21 cellular contexts compared by ENCODE assay signal in genomic region chr12:92248977-92249376, GRCh38.
DNase-seq lines count a peak whose midpoint lies in the region; ATAC-seq, FAIRE-seq and TF ChIP-seq lines count a peak whose summit lies in the region.
"Had no signal": no experiment of that assay in that cellular context is flagged by ENCODE, and none has a peak within 500 bp of the region (broad histone marks: within the 10 kb centered on the region; RNA-seq: fewer than 3 reads in every experiment).

No MANE protein-coding gene starts in this region.

- H3K9me3 ChIP-seq in keratinocyte (ENCODE audit: control insufficient read depth, low read depth, low read length) (no peaks in the 10 kb centered on the region), Karpas-422 (ENCODE audit: low read length) (no peaks in the 10 kb centered on the region)
- H3K9me3 ChIP-seq: BE2C had no signal

- H3K4me3 Mint-ChIP-seq in MCF 10A (ENCODE audit: unreplicated experiment) (no peak overlapping the region), WTC11 (no peak overlapping the region)
- H3K4me3 Mint-ChIP-seq in activated CD8-positive, alpha-beta T cell treated with anti-CD3 and anti-CD28 coated beads for 36 hours: no peak overlapping the region
- H3K4me3 Mint-ChIP-seq: CD4-positive, CD25-positive, alpha-beta regulatory T cell; CD8-positive, alpha-beta memory T cell; HFFc6 had no signal

- H4K20me1 ChIP-seq in keratinocyte (ENCODE audit: control insufficient read depth, extremely low read depth, insufficient read depth, low read length) (no peaks in the 10 kb centered on the region), Karpas-422 (ENCODE audit: insufficient read depth, low read depth, low read length) (no peaks in the 10 kb centered on the region)

- H3K36me3 ChIP-seq in keratinocyte (ENCODE audit: control insufficient read depth in 2 of 2, extremely low read depth in 1 of 2, insufficient read depth in 2 of 2, low read length in 2 of 2) (no peaks in the 10 kb centered on the region), Karpas-422 (ENCODE audit: insufficient read depth, low read length) (no peaks in the 10 kb centered on the region)
- H3K36me3 ChIP-seq: BE2C had no signal

- H3K9ac ChIP-seq in keratinocyte (ENCODE audit: control insufficient read depth, extremely low read depth, insufficient read depth, low read length): no peak overlapping the region
- no peak overlapping the region for H3K9ac ChIP-seq in Karpas-422 (ENCODE audit: low read length)

- FAIRE-seq in keratinocyte (lab: Jason Lieb, UNC): peak; percentile 78
- FAIRE-seq: GM12878 had no signal

- DNase-seq in MCF 10A (ENCODE audit: unreplicated experiment) (peak; percentile 19), epithelial cell of prostate (ENCODE audit: low read depth, low spot score) (peak; percentile 43), keratinocyte (ENCODE audit: low read depth, low spot score) (no peak), WTC11 (ENCODE audit: low spot score) (no peak), Karpas-422 (no peak)
- DNase-seq in activated CD8-positive, alpha-beta T cell treated with anti-CD3 and anti-CD28 coated beads for 36 hours: no peak
- DNase-seq: BE2C; C1 segment of cervical spinal cord; CD4-positive, CD25-positive, alpha-beta regulatory T cell; CD8-positive, alpha-beta memory T cell; COR-L47; DMS 273 treated with DMSO at 0.1 percent for 48 hours; DMS53; DND-41; EL; GOT3; H7; HFFc6 had no signal

- CTCF ChIA-PET in MCF 10A (lab: Yijun Ruan, JAX) (interaction anchor here (0.6 to 0.7 kb wide), 2 partner anchors 387 to 868 kb away, joined by 3 to 6 read pairs; no protein-coding TSS in a partner anchor), WTC11 (lab: Charles Lee) (no interaction called here)
- CTCF ChIA-PET in activated CD8-positive, alpha-beta T cell treated with anti-CD3 and anti-CD28 coated beads for 36 hours (lab: Charles Lee): no interaction called here

- H3K27me3 ChIP-seq in keratinocyte (ENCODE audit: control insufficient read depth, extremely low read depth, insufficient read depth, low read length) (no peaks in the 10 kb centered on the region), Karpas-422 (ENCODE audit: low read length) (no peaks in the 10 kb centered on the region)
- H3K27me3 ChIP-seq: BE2C had no signal

- peaks cover 9% of the 10 kb centered on the region for H3K4me1 Mint-ChIP-seq in MCF 10A (ENCODE audit: insufficient read depth, unreplicated experiment)
- peaks cover 5% of the 10 kb centered on the region for H3K4me1 Mint-ChIP-seq in activated CD8-positive, alpha-beta T cell treated with anti-CD3 and anti-CD28 coated beads for 36 hours (ENCODE audit: low read depth)
- 0 out of 2 replicates have a peak, but pooled peaks cover under 1% of the 10 kb centered on the region for H3K4me1 Mint-ChIP-seq in WTC11
- H3K4me1 Mint-ChIP-seq: CD8-positive, alpha-beta memory T cell had no signal

- POLR2A ChIA-PET in MCF 10A (lab: Yijun Ruan, JAX): interaction anchor here (0.6 to 3.5 kb wide), 18 partner anchors 11 to 531 kb away, joined by 3 to 52 read pairs (median 3); partner anchors contain the start of gene BTG1
- POLR2A ChIA-PET in activated CD8-positive, alpha-beta T cell treated with anti-CD3 and anti-CD28 coated beads for 36 hours (lab: Charles Lee): no interaction called here
- POLR2A ChIA-PET in WTC11 (lab: Charles Lee): no interaction called here

- no TSS peak for BruUV-seq in MCF 10A (replicated peaks; lab: Mats Ljungman, UMichigan)

- H3K4me3 ChIP-seq in keratinocyte (ENCODE audit: control insufficient read depth in 2 of 3, extremely low read depth in 1 of 3, insufficient read depth in 2 of 3, low read depth in 1 of 3, low read length in 3 of 3) (no peak overlapping the region), Karpas-422 (ENCODE audit: low read length) (no peak overlapping the region)
- H3K4me3 ChIP-seq: GM12878 had no signal

- no peak for TF ChIP-seq CTCF in MCF 10A (IDR thresholded peaks at IDR 0.05; ENCODE audit: unreplicated experiment)
- no peak for TF ChIP-seq CTCF in keratinocyte (optimal IDR thresholded peaks at IDR 0.05 in 1 of 3, IDR thresholded peaks at IDR 0.05 in 1 of 3, conservative IDR thresholded peaks at IDR 0.05 in 1 of 3; ENCODE audit: extremely low read depth in 1 of 3, insufficient read depth in 2 of 3, low read length in 3 of 3)
- TF ChIP-seq CTCF in activated CD8-positive, alpha-beta T cell treated with anti-CD3 and anti-CD28 coated beads for 36 hours (IDR thresholded peaks at IDR 0.05): no peak
- TF ChIP-seq CTCF in WTC11 (IDR thresholded peaks at IDR 0.05): no peak

- intact Hi-C loops in MCF 10A (cut with micrococcal nuclease): no loop called here
- intact Hi-C loops in activated CD8-positive, alpha-beta T cell treated with anti-CD3 and anti-CD28 coated beads for 36 hours (cut with micrococcal nuclease): no loop called here

- dilution Hi-C loops in keratinocyte (cut with MboI; ENCODE audit: extremely low pct_ligation_motif_present, low sequenced_read_pairs): no loop called here

- H3K27me3 Mint-ChIP-seq in MCF 10A (ENCODE audit: insufficient read depth, unreplicated experiment) (no peaks in the 10 kb centered on the region), WTC11 (ENCODE audit: low read depth) (no peaks in the 10 kb centered on the region)
- H3K27me3 Mint-ChIP-seq in activated CD8-positive, alpha-beta T cell treated with anti-CD3 and anti-CD28 coated beads for 36 hours: no peaks in the 10 kb centered on the region
- H3K27me3 Mint-ChIP-seq: CD4-positive, CD25-positive, alpha-beta regulatory T cell; CD8-positive, alpha-beta memory T cell had no signal

- no peaks in the 10 kb centered on the region for H3K79me2 ChIP-seq in keratinocyte (ENCODE audit: control insufficient read depth, insufficient read depth, low read length)
- no peaks in the 10 kb centered on the region for H3K79me2 ChIP-seq in Karpas-422 (ENCODE audit: low read length)

- H2AFZ ChIP-seq in keratinocyte (ENCODE audit: control insufficient read depth, low read length) (no peak overlapping the region), Karpas-422 (ENCODE audit: low read length) (no peak overlapping the region)

- H3K9me1 ChIP-seq in keratinocyte (ENCODE audit: control insufficient read depth, extremely low read depth, insufficient read depth, low read length): no peaks in the 10 kb centered on the region

- H3K9me3 Mint-ChIP-seq in MCF 10A (ENCODE audit: unreplicated experiment) (no peaks in the 10 kb centered on the region), WTC11 (no peaks in the 10 kb centered on the region; the same call in 1 of the 2 replicates)
- H3K9me3 Mint-ChIP-seq in activated CD8-positive, alpha-beta T cell treated with anti-CD3 and anti-CD28 coated beads for 36 hours: no peaks in the 10 kb centered on the region
- H3K9me3 Mint-ChIP-seq: HFFc6 had no signal

- H3K4me1 ChIP-seq in keratinocyte (ENCODE audit: control insufficient read depth, extremely low read depth, insufficient read depth, low read length) (no peaks in the 10 kb centered on the region), Karpas-422 (ENCODE audit: low read length) (no peaks in the 10 kb centered on the region)

- H3K36me3 Mint-ChIP-seq in MCF 10A (ENCODE audit: insufficient read depth, unreplicated experiment) (no peaks in the 10 kb centered on the region), WTC11 (no peaks in the 10 kb centered on the region)
- no peaks in the 10 kb centered on the region for H3K36me3 Mint-ChIP-seq in activated CD8-positive, alpha-beta T cell treated with anti-CD3 and anti-CD28 coated beads for 36 hours (ENCODE audit: low read depth)
- H3K36me3 Mint-ChIP-seq: CD4-positive, CD25-positive, alpha-beta regulatory T cell had no signal

- H3K27ac Mint-ChIP-seq in MCF 10A (ENCODE audit: low read depth, unreplicated experiment): no peak overlapping the region
- H3K27ac Mint-ChIP-seq in activated CD8-positive, alpha-beta T cell treated with anti-CD3 and anti-CD28 coated beads for 36 hours: no peak overlapping the region
- no peak overlapping the region for H3K27ac Mint-ChIP-seq in WTC11
- H3K27ac Mint-ChIP-seq: CD4-positive, CD25-positive, alpha-beta regulatory T cell; CD8-positive, alpha-beta memory T cell; HFFc6 had no signal

- no peak overlapping the region for H3K27ac ChIP-seq in epithelial cell of prostate
- H3K27ac ChIP-seq in keratinocyte (ENCODE audit: control insufficient read depth, insufficient read depth, low read length): no peak overlapping the region
- no peak overlapping the region for H3K27ac ChIP-seq in Karpas-422 (ENCODE audit: low read length)
- H3K27ac ChIP-seq: HL-60 had no signal

- ATAC-seq in activated CD8-positive, alpha-beta T cell treated with anti-CD3 and anti-CD28 coated beads for 36 hours: no peak
- ATAC-seq in WTC11: no peak
- ATAC-seq: GM12878, HCT116 had no signal

- H3K9me2 ChIP-seq in Karpas-422 (replicated peaks; ENCODE audit: insufficient read depth, low read length): no peaks in the 10 kb centered on the region

- no peak overlapping the region for H3K4me2 ChIP-seq in keratinocyte (ENCODE audit: control insufficient read depth, extremely low read depth, insufficient read depth, low read depth, low read length)
- no peak overlapping the region for H3K4me2 ChIP-seq in Karpas-422 (ENCODE audit: low read depth, low read length, poor library complexity, severe bottlenecking)

TF ChIP-seq in WTC11, 78 proteins besides CTCF, POLR2A, EP300 and RAD21 (continues in another document):
- no peak for TF ChIP-seq ZNF232 (CRISPR knock-in tag; IDR thresholded peaks at IDR 0.05)

Comparison
In these comparisons a context has a peak if more than half of its experiments do, and no peak if none do; other contexts are left out.
1. DNase-seq: peak in MCF 10A (single experiment) and epithelial cell of prostate (single experiment); none in keratinocyte (single experiment), activated CD8-positive, alpha-beta T cell treated with anti-CD3 and anti-CD28 coated beads for 36 hours (single experiment), WTC11 (single experiment) and Karpas-422 (single experiment).